26 cellular contexts compared by ENCODE assay signal in the genomic region with DNA sequence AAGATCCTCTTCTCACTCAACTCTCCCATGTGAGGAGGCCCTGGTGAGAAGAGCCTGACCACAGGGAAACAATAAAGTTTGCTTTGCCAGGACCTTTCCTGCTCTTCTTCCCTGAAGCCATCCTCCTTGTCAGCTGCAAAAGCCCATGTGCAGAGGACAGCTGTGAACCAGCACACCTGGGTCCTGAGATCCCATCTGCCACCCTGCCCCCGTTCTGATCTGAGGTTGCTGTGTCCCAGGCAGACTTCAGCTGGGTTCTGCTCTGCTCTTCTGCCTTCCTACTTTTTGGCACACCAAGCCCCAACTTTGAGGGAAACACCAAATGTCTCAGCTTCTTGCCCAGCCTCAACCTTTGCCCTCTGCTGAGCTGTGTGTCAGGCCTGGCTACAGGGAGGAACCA.
"Had no signal": no experiment of that assay in that cellular context is flagged by ENCODE, and none has a peak within 500 bp of the region (broad histone marks: within the 10 kb centered on the region; RNA-seq: fewer than 3 reads in every experiment).

No MANE protein-coding gene starts in this region.

- H3K36me3 ChIP-seq: heart left ventricle, left ventricle myocardium inferior, pancreas, prostate gland, spleen, tibial nerve, uterus had no signal

- H3K27ac Mint-ChIP-seq: immature natural killer cell; mesothelial cell of epicardium; naive thymus-derived CD4-positive, alpha-beta T cell; natural killer cell treated with Interleukin-12 subunit alpha and Interleukin-12 subunit beta and Interleukin-15 and Interleukin-18, amount 100 ng/mL, for 72 hours; stimulated activated naive B cell treated with anti-CD40 and anti-IgM and Interleukin-4, amounts not matched to agents 10 μg/mL and 1 μg/mL and 100 μg/mL, for 72 hours; stimulated activated naive CD8-positive, alpha-beta T cell treated with anti-CD3 and anti-CD28 coated beads, Interleukin-15, Interleukin-2, amounts not matched to agents 100 ng/mL and 50 ng/mL, for 24 hours; type B pancreatic cell had no signal

- H3K27me3 ChIP-seq: heart left ventricle, pancreas, spleen, tibial nerve, uterus had no signal

- FAIRE-seq: islet of Langerhans, kidney, pancreas had no signal

- H3K36me3 Mint-ChIP-seq: immature natural killer cell; mesothelial cell of epicardium; naive thymus-derived CD4-positive, alpha-beta T cell; natural killer cell treated with Interleukin-12 subunit alpha and Interleukin-12 subunit beta and Interleukin-15 and Interleukin-18, amount 100 ng/mL, for 72 hours; stimulated activated naive B cell treated with anti-CD40 and anti-IgM and Interleukin-4, amounts not matched to agents 10 μg/mL and 1 μg/mL and 100 μg/mL, for 72 hours; type B pancreatic cell had no signal

- DNase-seq: heart left ventricle; hypothalamus; immature natural killer cell; kidney; left ventricle myocardium inferior; mesendoderm; naive thymus-derived CD4-positive, alpha-beta T cell; pancreas; posterior cingulate gyrus; retina; right cardiac atrium; spleen; stimulated activated CD4-positive, alpha-beta T cell treated with anti-CD3 and anti-CD28 coated beads, Interleukin-4, amount 100 ng/mL, for 24 hours; stimulated activated naive B cell treated with anti-CD40 and anti-IgM and Interleukin-4, amounts not matched to agents 10 μg/mL and 1 μg/mL and 100 μg/mL, for 72 hours; substantia nigra; uterus had no signal

- H3K4me3 Mint-ChIP-seq: mesothelial cell of epicardium; naive thymus-derived CD4-positive, alpha-beta T cell; natural killer cell treated with Interleukin-12 subunit alpha and Interleukin-12 subunit beta and Interleukin-15 and Interleukin-18, amount 100 ng/mL, for 72 hours; stimulated activated naive B cell treated with anti-CD40 and anti-IgM and Interleukin-4, amounts not matched to agents 10 μg/mL and 1 μg/mL and 100 μg/mL, for 72 hours; stimulated activated naive CD8-positive, alpha-beta T cell treated with anti-CD3 and anti-CD28 coated beads, Interleukin-15, Interleukin-2, amounts not matched to agents 100 ng/mL and 50 ng/mL, for 24 hours; type B pancreatic cell had no signal

- H3K4me1 Mint-ChIP-seq: immature natural killer cell; mesothelial cell of epicardium; naive thymus-derived CD4-positive, alpha-beta T cell; stimulated activated naive B cell treated with anti-CD40 and anti-IgM and Interleukin-4, amounts not matched to agents 10 μg/mL and 1 μg/mL and 100 μg/mL, for 72 hours had no signal

- H3K9me3 ChIP-seq: heart left ventricle, left ventricle myocardium inferior, pancreas, prostate gland, tibial nerve, uterus had no signal

- H3K27ac ChIP-seq: heart left ventricle, left ventricle myocardium inferior, pancreas, prostate gland, skin epidermis, spleen, tibial nerve, uterus had no signal

- H3K4me3 ChIP-seq: heart left ventricle, left ventricle myocardium inferior, lung, pancreas, prostate gland, skin epidermis, spleen, tibial nerve, uterus had no signal

- H3K27me3 Mint-ChIP-seq: naive thymus-derived CD4-positive, alpha-beta T cell; natural killer cell treated with Interleukin-12 subunit alpha and Interleukin-12 subunit beta and Interleukin-15 and Interleukin-18, amount 100 ng/mL, for 72 hours; stimulated activated naive B cell treated with anti-CD40 and anti-IgM and Interleukin-4, amounts not matched to agents 10 μg/mL and 1 μg/mL and 100 μg/mL, for 72 hours; stimulated activated naive CD8-positive, alpha-beta T cell treated with anti-CD3 and anti-CD28 coated beads, Interleukin-15, Interleukin-2, amounts not matched to agents 100 ng/mL and 50 ng/mL, for 24 hours; type B pancreatic cell had no signal

- ATAC-seq: heart left ventricle; naive thymus-derived CD4-positive, alpha-beta T cell; pancreas; right cardiac atrium; sciatic nerve had no signal

- H3K9me3 Mint-ChIP-seq: mesothelial cell of epicardium; stimulated activated naive B cell treated with anti-CD40 and anti-IgM and Interleukin-4, amounts not matched to agents 10 μg/mL and 1 μg/mL and 100 μg/mL, for 72 hours; type B pancreatic cell had no signal

- H3K4me1 ChIP-seq: heart left ventricle, left ventricle myocardium inferior, pancreas, prostate gland, spleen, tibial nerve, uterus had no signal
